1 cellular context compared by ENCODE assay signal in the genomic region with DNA sequence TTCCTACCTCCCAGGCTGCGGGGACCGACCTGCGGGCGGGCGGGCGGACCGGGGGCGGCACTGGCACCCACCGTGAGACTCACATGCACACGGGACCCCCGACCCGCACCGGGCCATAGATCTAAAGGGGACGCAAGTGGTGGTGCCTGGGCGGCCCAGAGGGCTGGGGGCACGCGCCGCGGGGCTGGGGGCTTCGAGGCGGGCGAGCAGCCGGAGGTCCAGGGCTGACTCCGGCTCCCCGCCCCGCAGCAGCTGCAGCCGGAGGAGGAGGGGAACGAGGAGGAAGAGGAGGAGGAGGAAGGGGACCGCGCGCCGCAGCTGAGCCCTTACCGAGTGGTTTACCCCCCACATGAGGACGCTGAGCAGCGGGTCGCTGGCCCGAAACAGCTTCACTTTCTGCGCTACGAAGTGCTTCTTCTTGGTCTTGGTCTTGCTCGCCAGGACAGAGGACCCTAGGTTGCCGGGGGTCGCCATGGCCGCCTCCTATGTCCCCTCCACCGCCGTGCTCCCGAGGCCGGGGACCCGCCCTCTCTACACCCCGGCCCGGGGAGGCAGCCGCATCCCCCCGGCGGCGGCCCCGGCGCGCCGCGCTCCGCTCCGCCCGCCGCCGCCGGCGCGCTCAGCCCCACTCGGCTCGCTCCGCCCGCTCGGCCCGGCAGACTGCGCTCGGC.
TF ChIP-seq lines count a peak whose summit lies in the region.

No MANE protein-coding gene starts in this region.

TF ChIP-seq in HepG2, 621 proteins besides CTCF, POLR2A, EP300 and RAD21 (continued from another document):
- TF ChIP-seq, protein P1, sequence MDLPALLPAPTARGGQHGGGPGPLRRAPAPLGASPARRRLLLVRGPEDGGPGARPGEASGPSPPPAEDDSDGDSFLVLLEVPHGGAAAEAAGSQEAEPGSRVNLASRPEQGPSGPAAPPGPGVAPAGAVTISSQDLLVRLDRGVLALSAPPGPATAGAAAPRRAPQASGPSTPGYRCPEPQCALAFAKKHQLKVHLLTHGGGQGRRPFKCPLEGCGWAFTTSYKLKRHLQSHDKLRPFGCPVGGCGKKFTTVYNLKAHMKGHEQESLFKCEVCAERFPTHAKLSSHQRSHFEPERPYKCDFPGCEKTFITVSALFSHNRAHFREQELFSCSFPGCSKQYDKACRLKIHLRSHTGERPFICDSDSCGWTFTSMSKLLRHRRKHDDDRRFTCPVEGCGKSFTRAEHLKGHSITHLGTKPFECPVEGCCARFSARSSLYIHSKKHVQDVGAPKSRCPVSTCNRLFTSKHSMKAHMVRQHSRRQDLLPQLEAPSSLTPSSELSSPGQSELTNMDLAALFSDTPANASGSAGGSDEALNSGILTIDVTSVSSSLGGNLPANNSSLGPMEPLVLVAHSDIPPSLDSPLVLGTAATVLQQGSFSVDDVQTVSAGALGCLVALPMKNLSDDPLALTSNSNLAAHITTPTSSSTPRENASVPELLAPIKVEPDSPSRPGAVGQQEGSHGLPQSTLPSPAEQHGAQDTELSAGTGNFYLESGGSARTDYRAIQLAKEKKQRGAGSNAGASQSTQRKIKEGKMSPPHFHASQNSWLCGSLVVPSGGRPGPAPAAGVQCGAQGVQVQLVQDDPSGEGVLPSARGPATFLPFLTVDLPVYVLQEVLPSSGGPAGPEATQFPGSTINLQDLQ (CRISPR knock-in tag; IDR thresholded peaks at IDR 0.05), result 0 out of 2 replicates have a peak, but pooled peaks have one; percentile 13
- no peak for TF ChIP-seq NFE2L1 (CRISPR knock-in tag; IDR thresholded peaks at IDR 0.05; ENCODE audit: borderline replicate concordance)
- TF ChIP-seq HNRNPK (IDR thresholded peaks at IDR 0.05; ENCODE audit: low read depth, low read length, poor library complexity, severe bottlenecking), result peak; percentile 47
- TF ChIP-seq CHCHD3 (CRISPR knock-in tag; IDR thresholded peaks at IDR 0.05), result 0 out of 2 replicates have a peak, but pooled peaks have one; percentile 25
- TF ChIP-seq PATZ1 (CRISPR knock-in tag; IDR thresholded peaks at IDR 0.05), result peak; percentile 10; the same call in 1 of the 2 replicates
- TF ChIP-seq KDM3A (CRISPR knock-in tag; IDR thresholded peaks at IDR 0.05; ENCODE audit: low read depth), result no peak
- TF ChIP-seq PHF8 (CRISPR knock-in tag; IDR thresholded peaks at IDR 0.05), result 0 out of 2 replicates have a peak, but pooled peaks have one; percentile 9
- peak; percentile 92 for TF ChIP-seq ZNF263 (CRISPR knock-in tag; IDR thresholded peaks at IDR 0.05)
- peak; percentile 45; the same call in 1 of the 2 replicates for TF ChIP-seq ZNF225 (CRISPR knock-in tag; IDR thresholded peaks at IDR 0.05)
- TF ChIP-seq KMT2A (CRISPR knock-in tag; IDR thresholded peaks at IDR 0.05), result 0 out of 2 replicates have a peak, but pooled peaks have one; percentile 42
- 0 out of 2 replicates have a peak, but pooled peaks have one; percentile 54 for TF ChIP-seq SNAPC2 (CRISPR knock-in tag; IDR thresholded peaks at IDR 0.05)
- TF ChIP-seq NRL (CRISPR knock-in tag; IDR thresholded peaks at IDR 0.05; ENCODE audit: borderline replicate concordance), result 0 out of 2 replicates have a peak, but pooled peaks have one; percentile 21
